Comparison of ENCODE assay signal across 9 cellular contexts in the genomic region with DNA sequence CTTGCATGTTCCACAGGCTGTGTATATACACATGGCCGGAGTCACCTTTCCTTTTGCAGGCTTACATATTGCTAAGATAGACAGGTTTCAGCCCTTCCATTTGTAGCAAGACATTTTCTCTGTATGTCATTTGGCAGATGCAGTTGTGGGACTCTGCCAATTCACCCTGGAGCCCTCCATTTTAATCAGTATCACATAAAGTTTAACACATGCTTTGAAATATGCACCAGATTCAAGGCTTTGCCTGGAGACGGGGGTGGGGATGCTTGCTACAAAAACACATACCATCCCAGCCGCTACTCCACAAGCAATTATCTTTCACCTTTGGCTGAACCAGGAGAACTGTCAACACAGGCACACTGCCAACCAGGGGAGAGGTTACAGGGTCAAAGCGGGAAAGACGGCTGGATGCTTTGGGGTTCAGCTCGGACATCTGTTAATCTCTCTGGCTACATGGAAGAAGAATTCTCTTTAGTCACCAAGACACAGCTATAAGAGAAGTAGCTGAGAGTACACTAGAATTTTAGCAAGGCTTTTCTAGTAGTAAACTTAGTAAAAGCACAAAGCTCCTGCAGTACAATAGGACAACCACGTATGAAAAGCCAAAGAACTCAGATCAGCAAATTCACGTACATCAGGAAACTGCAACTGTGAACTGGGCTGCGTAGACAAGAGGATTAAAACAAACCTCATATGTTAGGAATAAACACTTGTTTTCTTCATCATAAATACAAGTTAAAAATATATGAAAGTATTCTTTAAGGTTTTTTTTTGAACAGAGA.
A peak's percentile ranks its signal among the peaks of the same experiment; 100 is the strongest.
DNase-seq lines count a peak whose midpoint lies in the region; ATAC-seq and TF ChIP-seq lines count a peak whose summit lies in the region.
"Had no signal": no experiment of that assay in that cellular context is flagged by ENCODE, and none has a peak within 500 bp of the region (broad histone marks: within the 10 kb centered on the region; RNA-seq: fewer than 3 reads in every experiment).

No MANE protein-coding gene starts in this region.

- no peak overlapping the region for H3K4me3 ChIP-seq in BJ (ENCODE audit: low read depth, low read length)

- H3K27me3 Mint-ChIP-seq in activated T-cell treated with anti-CD3 and anti-CD28 coated beads, Interleukin-2, amount 50 U/mL, for 4 hours (ENCODE audit: low read depth) = no peaks in the 10 kb centered on the region
- H3K27me3 Mint-ChIP-seq in T-helper 2 cell treated with Interferon-gamma antibody and Interleukin-4, amounts not matched to agents 5 μg/mL and 100 μg/mL, for 36 hours (ENCODE audit: low read depth) = no peaks in the 10 kb centered on the region

- no peaks in the 10 kb centered on the region for H3K4me1 Mint-ChIP-seq in activated T-cell treated with anti-CD3 and anti-CD28 coated beads, Interleukin-2, amount 50 U/mL, for 4 hours (ENCODE audit: low read depth)
- H3K4me1 Mint-ChIP-seq in T-helper 2 cell treated with Interferon-gamma antibody and Interleukin-4, amounts not matched to agents 5 μg/mL and 100 μg/mL, for 36 hours (ENCODE audit: low read depth) = no peaks in the 10 kb centered on the region

- no peaks in the 10 kb centered on the region for H3K27me3 ChIP-seq in BJ (ENCODE audit: control insufficient read depth, insufficient read depth, low read length)

- H3K9me3 Mint-ChIP-seq in activated T-cell treated with anti-CD3 and anti-CD28 coated beads, Interleukin-2, amount 50 U/mL, for 4 hours = no peaks in the 10 kb centered on the region
- no peaks in the 10 kb centered on the region for H3K9me3 Mint-ChIP-seq in T-helper 2 cell treated with Interferon-gamma antibody and Interleukin-4, amounts not matched to agents 5 μg/mL and 100 μg/mL, for 36 hours

- DNase-seq in BJ (ENCODE audit: low read depth) = peak; percentile 75
- DNase-seq in NCI-H146 (lab: John Stamatoyannopoulos, UW) = peak; percentile 59
- DNase-seq in dedifferentiated amniotic fluid mesenchymal stem cell (ENCODE audit: extremely low spot score) = peak; percentile 19
- DNase-seq in mucosa of gallbladder (ENCODE audit: low spot score) = peak; percentile 39
- no peak for DNase-seq in NCI-H187 (lab: John Stamatoyannopoulos, UW)
- DNase-seq in effector CD4-positive, alpha-beta T cell = no peak
- DNase-seq in activated T-cell treated with anti-CD3 and anti-CD28 coated beads, Interleukin-2, amount 50 U/mL, for 4 hours = no peak
- no peak for DNase-seq in T-helper 2 cell treated with Interferon-gamma antibody and Interleukin-4, amounts not matched to agents 5 μg/mL and 100 μg/mL, for 36 hours (ENCODE audit: low spot score)
- DNase-seq: NCI-H526 had no signal

- CTCF ChIA-PET in BJ (lab: Yijun Ruan, JAX) = no interaction called here

- POLR2A ChIA-PET in BJ (lab: Charles Lee) = no interaction called here

- no peak for ATAC-seq in activated T-cell treated with anti-CD3 and anti-CD28 coated beads, Interleukin-2, amount 50 U/mL, for 4 hours

- no peak overlapping the region for H3K27ac Mint-ChIP-seq in T-helper 2 cell treated with Interferon-gamma antibody and Interleukin-4, amounts not matched to agents 5 μg/mL and 100 μg/mL, for 36 hours

- no peaks in the 10 kb centered on the region for H3K36me3 ChIP-seq in BJ (ENCODE audit: control insufficient read depth, insufficient read depth, low read length)

- H3K4me3 Mint-ChIP-seq in activated T-cell treated with anti-CD3 and anti-CD28 coated beads, Interleukin-2, amount 50 U/mL, for 4 hours = no peak overlapping the region
- H3K4me3 Mint-ChIP-seq in T-helper 2 cell treated with Interferon-gamma antibody and Interleukin-4, amounts not matched to agents 5 μg/mL and 100 μg/mL, for 36 hours = no peak overlapping the region

- H3K36me3 Mint-ChIP-seq in activated T-cell treated with anti-CD3 and anti-CD28 coated beads, Interleukin-2, amount 50 U/mL, for 4 hours (ENCODE audit: insufficient read depth) = peaks cover 20% of the 10 kb centered on the region
- no peaks in the 10 kb centered on the region for H3K36me3 Mint-ChIP-seq in T-helper 2 cell treated with Interferon-gamma antibody and Interleukin-4, amounts not matched to agents 5 μg/mL and 100 μg/mL, for 36 hours (ENCODE audit: low read depth)

- TF ChIP-seq CTCF in BJ (IDR thresholded peaks at IDR 0.05; ENCODE audit: insufficient read depth, low read depth, low read length) = no peak

Comparison
In these comparisons a context has a peak if more than half of its experiments do, and no peak if none do; other contexts are left out.
1. DNase-seq: peak in BJ (single experiment), NCI-H146 (single experiment), dedifferentiated amniotic fluid mesenchymal stem cell (single experiment) and mucosa of gallbladder (single experiment); none in NCI-H187 (0 of 2), effector CD4-positive, alpha-beta T cell (single experiment), activated T-cell treated with anti-CD3 and anti-CD28 coated beads, Interleukin-2, amount 50 U/mL, for 4 hours (single experiment) and T-helper 2 cell treated with Interferon-gamma antibody and Interleukin-4, amounts not matched to agents 5 μg/mL and 100 μg/mL, for 36 hours (single experiment).